Comparison of ENCODE assay signal across 1 cellular context in the genomic region with DNA sequence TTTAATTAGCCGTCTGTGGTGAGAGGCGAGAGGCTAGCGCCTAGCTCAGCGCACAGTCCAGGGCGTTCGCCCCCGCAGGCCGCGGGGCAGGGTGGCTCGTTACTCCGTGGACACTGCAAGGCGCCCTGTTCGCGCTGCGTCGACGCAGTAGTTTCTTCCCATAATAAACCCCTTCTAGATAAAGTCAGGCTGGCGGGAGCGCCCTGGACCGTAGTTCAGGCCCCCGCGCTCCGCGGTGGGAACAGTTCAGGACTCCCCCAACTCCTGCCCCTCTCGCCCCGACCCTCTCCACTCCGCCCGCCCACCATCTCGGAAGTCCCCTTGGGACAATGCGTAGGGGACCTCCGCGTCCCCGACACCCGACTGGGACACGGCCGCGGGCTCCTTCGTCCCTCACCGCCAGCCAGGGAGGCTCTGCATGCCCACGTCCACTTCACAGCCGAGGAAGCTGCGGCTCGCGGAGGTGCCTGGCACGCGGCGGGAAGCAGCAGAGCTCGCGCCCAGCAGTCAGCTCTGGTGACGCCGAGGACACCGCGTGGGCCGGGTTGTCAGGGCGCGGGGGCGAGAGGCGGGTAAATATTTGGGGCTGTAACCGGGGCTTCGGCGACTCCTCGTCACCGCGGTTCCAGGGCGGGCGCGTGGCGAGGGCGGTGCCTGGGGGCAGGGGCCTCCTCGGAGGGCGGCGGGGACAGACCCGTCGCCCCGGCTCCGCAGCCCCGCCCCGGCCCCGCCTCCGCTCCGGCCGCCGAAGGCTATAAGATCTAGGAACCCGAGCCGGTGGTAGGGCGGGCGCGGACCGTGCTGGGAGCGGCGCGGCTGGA.
TF ChIP-seq lines count a peak whose summit lies in the region.

Gene RGCC, plus strand, starts transcription at position 783 of the 821 bp plus-strand sequence. CDS start 158 bp downstream, outside the sequence.

TF ChIP-seq in HepG2, 621 proteins besides CTCF, POLR2A, EP300 and RAD21 (continued from another document and continues in another):
- TF ChIP-seq, protein P1, sequence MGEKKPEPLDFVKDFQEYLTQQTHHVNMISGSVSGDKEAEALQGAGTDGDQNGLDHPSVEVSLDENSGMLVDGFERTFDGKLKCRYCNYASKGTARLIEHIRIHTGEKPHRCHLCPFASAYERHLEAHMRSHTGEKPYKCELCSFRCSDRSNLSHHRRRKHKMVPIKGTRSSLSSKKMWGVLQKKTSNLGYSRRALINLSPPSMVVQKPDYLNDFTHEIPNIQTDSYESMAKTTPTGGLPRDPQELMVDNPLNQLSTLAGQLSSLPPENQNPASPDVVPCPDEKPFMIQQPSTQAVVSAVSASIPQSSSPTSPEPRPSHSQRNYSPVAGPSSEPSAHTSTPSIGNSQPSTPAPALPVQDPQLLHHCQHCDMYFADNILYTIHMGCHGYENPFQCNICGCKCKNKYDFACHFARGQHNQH (CRISPR knock-in tag; IDR thresholded peaks at IDR 0.05) = 0 out of 2 replicates have a peak, but pooled peaks have one; percentile 19
- no peak for TF ChIP-seq MZF1 (CRISPR knock-in tag; IDR thresholded peaks at IDR 0.05; ENCODE audit: borderline replicate concordance)
- TF ChIP-seq POLR2G (IDR thresholded peaks at IDR 0.05; ENCODE audit: low read depth, low read length) = no peak
- no peak for TF ChIP-seq TBP (CRISPR knock-in tag; IDR thresholded peaks at IDR 0.05)
- TF ChIP-seq ZFX (CRISPR knock-in tag; IDR thresholded peaks at IDR 0.05; ENCODE audit: low read depth) = peak; percentile 38; the same call in 1 of the 2 replicates
- TF ChIP-seq KAT8 (CRISPR knock-in tag; IDR thresholded peaks at IDR 0.05) = no peak
- TF ChIP-seq ZNF17 (CRISPR knock-in tag; IDR thresholded peaks at IDR 0.05) = no peak
- no peak for TF ChIP-seq MEIS1 (CRISPR knock-in tag; IDR thresholded peaks at IDR 0.05; ENCODE audit: borderline replicate concordance)
- no peak for TF ChIP-seq ZBTB7B (CRISPR knock-in tag; IDR thresholded peaks at IDR 0.05)
- TF ChIP-seq EED (CRISPR knock-in tag; IDR thresholded peaks at IDR 0.05) = 0 out of 2 replicates have a peak, but pooled peaks have one; percentile 15
- TF ChIP-seq GMEB1 (CRISPR knock-in tag; IDR thresholded peaks at IDR 0.05; ENCODE audit: borderline replicate concordance) = no peak; the same call in 1 of the 2 replicates
- peak; percentile 41; the same call in 1 of the 2 replicates for TF ChIP-seq GFI1 (CRISPR knock-in tag; IDR thresholded peaks at IDR 0.05; ENCODE audit: borderline replicate concordance)
- TF ChIP-seq, protein P2, sequence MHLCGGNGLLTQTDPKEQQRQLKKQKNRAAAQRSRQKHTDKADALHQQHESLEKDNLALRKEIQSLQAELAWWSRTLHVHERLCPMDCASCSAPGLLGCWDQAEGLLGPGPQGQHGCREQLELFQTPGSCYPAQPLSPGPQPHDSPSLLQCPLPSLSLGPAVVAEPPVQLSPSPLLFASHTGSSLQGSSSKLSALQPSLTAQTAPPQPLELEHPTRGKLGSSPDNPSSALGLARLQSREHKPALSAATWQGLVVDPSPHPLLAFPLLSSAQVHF (CRISPR knock-in tag; IDR thresholded peaks at IDR 0.05) = peak; percentile 70; the same call in 1 of the 2 replicates
- TF ChIP-seq PCBP2 (optimal IDR thresholded peaks at IDR 0.05; ENCODE audit: low read depth, low read length, poor library complexity, severe bottlenecking) = no peak
- TF ChIP-seq, protein P3, sequence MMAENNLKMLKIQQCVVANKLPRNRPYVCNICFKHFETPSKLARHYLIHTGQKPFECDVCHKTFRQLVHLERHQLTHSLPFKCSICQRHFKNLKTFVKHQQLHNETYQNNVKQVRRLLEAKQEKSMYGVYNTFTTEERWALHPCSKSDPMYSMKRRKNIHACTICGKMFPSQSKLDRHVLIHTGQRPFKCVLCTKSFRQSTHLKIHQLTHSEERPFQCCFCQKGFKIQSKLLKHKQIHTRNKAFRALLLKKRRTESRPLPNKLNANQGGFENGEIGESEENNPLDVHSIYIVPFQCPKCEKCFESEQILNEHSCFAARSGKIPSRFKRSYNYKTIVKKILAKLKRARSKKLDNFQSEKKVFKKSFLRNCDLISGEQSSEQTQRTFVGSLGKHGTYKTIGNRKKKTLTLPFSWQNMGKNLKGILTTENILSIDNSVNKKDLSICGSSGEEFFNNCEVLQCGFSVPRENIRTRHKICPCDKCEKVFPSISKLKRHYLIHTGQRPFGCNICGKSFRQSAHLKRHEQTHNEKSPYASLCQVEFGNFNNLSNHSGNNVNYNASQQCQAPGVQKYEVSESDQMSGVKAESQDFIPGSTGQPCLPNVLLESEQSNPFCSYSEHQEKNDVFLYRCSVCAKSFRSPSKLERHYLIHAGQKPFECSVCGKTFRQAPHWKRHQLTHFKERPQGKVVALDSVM (CRISPR knock-in tag; IDR thresholded peaks at IDR 0.05) = peak; percentile 36; the same call in 1 of the 2 replicates
- TF ChIP-seq ZFAT (CRISPR knock-in tag; conservative IDR thresholded peaks at IDR 0.05) = no peak
- peak; percentile 26; the same call in 1 of the 2 replicates for TF ChIP-seq ZNF556 (CRISPR knock-in tag; IDR thresholded peaks at IDR 0.05; ENCODE audit: borderline replicate concordance)
- TF ChIP-seq, protein P4, sequence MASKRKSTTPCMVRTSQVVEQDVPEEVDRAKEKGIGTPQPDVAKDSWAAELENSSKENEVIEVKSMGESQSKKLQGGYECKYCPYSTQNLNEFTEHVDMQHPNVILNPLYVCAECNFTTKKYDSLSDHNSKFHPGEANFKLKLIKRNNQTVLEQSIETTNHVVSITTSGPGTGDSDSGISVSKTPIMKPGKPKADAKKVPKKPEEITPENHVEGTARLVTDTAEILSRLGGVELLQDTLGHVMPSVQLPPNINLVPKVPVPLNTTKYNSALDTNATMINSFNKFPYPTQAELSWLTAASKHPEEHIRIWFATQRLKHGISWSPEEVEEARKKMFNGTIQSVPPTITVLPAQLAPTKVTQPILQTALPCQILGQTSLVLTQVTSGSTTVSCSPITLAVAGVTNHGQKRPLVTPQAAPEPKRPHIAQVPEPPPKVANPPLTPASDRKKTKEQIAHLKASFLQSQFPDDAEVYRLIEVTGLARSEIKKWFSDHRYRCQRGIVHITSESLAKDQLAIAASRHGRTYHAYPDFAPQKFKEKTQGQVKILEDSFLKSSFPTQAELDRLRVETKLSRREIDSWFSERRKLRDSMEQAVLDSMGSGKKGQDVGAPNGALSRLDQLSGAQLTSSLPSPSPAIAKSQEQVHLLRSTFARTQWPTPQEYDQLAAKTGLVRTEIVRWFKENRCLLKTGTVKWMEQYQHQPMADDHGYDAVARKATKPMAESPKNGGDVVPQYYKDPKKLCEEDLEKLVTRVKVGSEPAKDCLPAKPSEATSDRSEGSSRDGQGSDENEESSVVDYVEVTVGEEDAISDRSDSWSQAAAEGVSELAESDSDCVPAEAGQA (IDR thresholded peaks at IDR 0.05; ENCODE audit: low read depth) = no peak
- TF ChIP-seq, protein P4 (CRISPR knock-in tag; IDR thresholded peaks at IDR 0.05; ENCODE audit: borderline replicate concordance) = 0 out of 2 replicates have a peak, but pooled peaks have one; percentile 39
- no peak for TF ChIP-seq JARID2 (CRISPR knock-in tag; IDR thresholded peaks at IDR 0.05; ENCODE audit: insufficient replicate concordance)
- no peak for TF ChIP-seq CCAR2 (optimal IDR thresholded peaks at IDR 0.05; ENCODE audit: low read depth, low read length)
- peak; percentile 13; the same call in 1 of the 2 replicates for TF ChIP-seq ZNF121 (CRISPR knock-in tag; IDR thresholded peaks at IDR 0.05)
- TF ChIP-seq GATAD1 (CRISPR knock-in tag; IDR thresholded peaks at IDR 0.05) = 0 out of 2 replicates have a peak, but pooled peaks have one; percentile 11
- TF ChIP-seq THRA (CRISPR knock-in tag; IDR thresholded peaks at IDR 0.05; ENCODE audit: borderline replicate concordance) = no peak
- TF ChIP-seq ZFP82 (CRISPR knock-in tag; IDR thresholded peaks at IDR 0.05; ENCODE audit: borderline replicate concordance) = 0 out of 2 replicates have a peak, but pooled peaks have one; percentile 37
- peak; percentile 55; the same call in 1 of the 2 replicates for TF ChIP-seq CCDC6 (CRISPR knock-in tag; IDR thresholded peaks at IDR 0.05)
- no peak for TF ChIP-seq ZNF720 (CRISPR knock-in tag; IDR thresholded peaks at IDR 0.05)
- TF ChIP-seq RNF2 (conservative IDR thresholded peaks at IDR 0.05; ENCODE audit: low read depth) = peak; percentile 93
- 0 out of 2 replicates have a peak, but pooled peaks have one; percentile 18 for TF ChIP-seq TOPORS (CRISPR knock-in tag; IDR thresholded peaks at IDR 0.05)
- TF ChIP-seq HOXA3 (CRISPR knock-in tag; IDR thresholded peaks at IDR 0.05) = peak; percentile 56; the same call in 1 of the 2 replicates
- TF ChIP-seq ZEB1 (IDR thresholded peaks at IDR 0.05; ENCODE audit: insufficient replicate concordance, low read depth) = no peak
- peak; percentile 51; the same call in 1 of the 2 replicates for TF ChIP-seq ZNF841 (CRISPR knock-in tag; IDR thresholded peaks at IDR 0.05; ENCODE audit: borderline replicate concordance)
- TF ChIP-seq ZNF10 (CRISPR knock-in tag; IDR thresholded peaks at IDR 0.05; ENCODE audit: borderline replicate concordance, low read depth) = no peak
- TF ChIP-seq, protein P5, sequence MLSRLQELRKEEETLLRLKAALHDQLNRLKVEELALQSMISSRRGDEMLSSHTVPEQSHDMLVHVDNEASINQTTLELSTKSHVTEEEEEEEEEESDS (CRISPR knock-in tag; IDR thresholded peaks at IDR 0.05; ENCODE audit: borderline replicate concordance) = no peak
- TF ChIP-seq HNRNPLL (IDR thresholded peaks at IDR 0.05; ENCODE audit: low read depth, low read length, poor library complexity, severe bottlenecking) = peak; percentile 73
- TF ChIP-seq SAP130 (CRISPR knock-in tag; IDR thresholded peaks at IDR 0.05; ENCODE audit: low read depth) = 0 out of 2 replicates have a peak, but pooled peaks have one; percentile 23
- no peak; the same call in 1 of the 2 replicates for TF ChIP-seq ZNF546 (CRISPR knock-in tag; conservative IDR thresholded peaks at IDR 0.05)
- TF ChIP-seq SAFB2 (CRISPR knock-in tag; IDR thresholded peaks at IDR 0.05; ENCODE audit: borderline replicate concordance, low read depth) = no peak
- peak; percentile 95 for TF ChIP-seq ZNF883 (CRISPR knock-in tag; IDR thresholded peaks at IDR 0.05; ENCODE audit: not compliant biosample characterization)
- TF ChIP-seq HNRNPL (IDR thresholded peaks at IDR 0.05; ENCODE audit: low read depth, low read length) = 0 out of 2 replicates have a peak, but pooled peaks have one; percentile 43
- peak; percentile 74; the same call in 1 of the 2 replicates for TF ChIP-seq HIVEP1 (CRISPR knock-in tag; IDR thresholded peaks at IDR 0.05)
- no peak for TF ChIP-seq ZNF12 (CRISPR knock-in tag; IDR thresholded peaks at IDR 0.05)
- TF ChIP-seq MIXL1 (CRISPR knock-in tag; IDR thresholded peaks at IDR 0.05) = no peak
- TF ChIP-seq, protein P6, sequence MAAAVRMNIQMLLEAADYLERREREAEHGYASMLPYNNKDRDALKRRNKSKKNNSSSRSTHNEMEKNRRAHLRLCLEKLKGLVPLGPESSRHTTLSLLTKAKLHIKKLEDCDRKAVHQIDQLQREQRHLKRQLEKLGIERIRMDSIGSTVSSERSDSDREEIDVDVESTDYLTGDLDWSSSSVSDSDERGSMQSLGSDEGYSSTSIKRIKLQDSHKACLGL (CRISPR knock-in tag; IDR thresholded peaks at IDR 0.05) = peak; percentile 81; the same call in 1 of the 2 replicates
- TF ChIP-seq KDM5B (CRISPR knock-in tag; IDR thresholded peaks at IDR 0.05; ENCODE audit: borderline replicate concordance) = peak; percentile 86; the same call in 1 of the 2 replicates
- peak; percentile 96 for TF ChIP-seq HINFP (CRISPR knock-in tag; IDR thresholded peaks at IDR 0.05; ENCODE audit: low read depth)
- TF ChIP-seq FOXM1 (CRISPR knock-in tag; IDR thresholded peaks at IDR 0.05) = no peak
- no peak for TF ChIP-seq ZNF747 (CRISPR knock-in tag; IDR thresholded peaks at IDR 0.05; ENCODE audit: borderline replicate concordance)
